1 cellular context compared by ENCODE assay signal in genomic region chr6:5083813-5084191, GRCh38.
TF ChIP-seq lines count a peak whose summit lies in the region.

No MANE protein-coding gene starts in this region.

TF ChIP-seq in A549, 52 proteins besides CTCF, POLR2A, EP300 and RAD21 (continued from another document):
- TF ChIP-seq REST (IDR thresholded peaks at IDR 0.05), result no peak
- TF ChIP-seq PBX3 (IDR thresholded peaks at IDR 0.05), result no peak
